ENCODE assay signal across 17 cellular contexts in the genomic region with DNA sequence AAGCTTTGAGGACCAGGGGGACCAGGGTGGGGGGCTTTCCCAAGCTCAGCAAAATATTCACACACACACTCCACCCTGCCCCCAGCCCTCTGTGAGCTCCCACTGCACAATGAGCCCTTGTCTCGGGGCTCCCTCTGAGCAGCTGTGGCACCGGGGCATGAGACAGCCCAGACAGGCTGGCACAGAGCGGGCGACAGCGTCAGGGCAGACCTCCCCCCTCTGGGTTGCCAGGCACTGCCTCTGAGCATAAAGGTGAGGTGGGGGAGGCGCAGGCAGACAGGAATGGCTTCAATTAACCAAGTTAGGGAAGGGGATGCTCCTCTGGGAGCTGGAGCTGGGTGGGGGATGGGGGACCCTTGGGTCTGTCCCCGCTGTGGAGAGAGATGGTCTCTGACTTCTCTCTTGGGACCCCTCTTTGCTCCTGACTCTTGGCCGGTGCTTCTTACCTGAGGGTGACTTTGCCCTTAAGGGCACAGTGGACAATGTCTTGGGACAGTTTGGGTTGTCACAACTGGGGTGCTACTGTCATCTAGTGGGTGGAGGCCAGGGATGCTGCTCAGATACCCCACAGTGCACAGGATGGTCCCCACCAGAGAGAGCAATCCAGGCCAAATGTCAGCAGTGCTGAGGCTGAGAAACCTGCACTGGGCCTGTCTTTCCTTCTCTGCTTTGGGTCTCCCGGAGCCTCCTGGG. TPM values are rescaled to one million over a fixed set of nuclear protein-coding genes. Genes with fewer than 3 reads are reported as not detected.
DNase-seq lines count a peak whose midpoint lies in the region; ATAC-seq and TF ChIP-seq lines count a peak whose summit lies in the region.
"Had no signal": no experiment of that assay in that cellular context is flagged by ENCODE, and none has a peak within 500 bp of the region (broad histone marks: within the 10 kb centered on the region; RNA-seq: fewer than 3 reads in every experiment).

No MANE protein-coding gene starts in this region.

- H3K4me1 ChIP-seq in MM.1S (ENCODE audit: low read length) = 0 out of 2 replicates have a peak, but pooled peaks cover 5% of the 10 kb centered on the region

- H3K9me2 ChIP-seq in MM.1S (replicated peaks; ENCODE audit: insufficient read depth, low read length) = no peaks in the 10 kb centered on the region

- DNase-seq in GM13977 (ENCODE audit: low spot score) (no peak), SK-N-MC (ENCODE audit: low read depth, low spot score) (no peak), hippocampal formation (lab: John Stamatoyannopoulos, UW) (peak; percentile 91 to 93), sciatic nerve (ENCODE audit: low spot score) (no peak), MM.1S (no peak), COLO668 (lab: John Stamatoyannopoulos, UW; ENCODE audit: unreplicated experiment) (no peak)
- DNase-seq: activated effector memory CD4-positive, alpha-beta T cell treated with Interleukin-2 at 50 U/mL for 16 hours; aorta; cortex of kidney; glutamatergic neuron; NCI-H226; SIG-M5; stimulated activated naive CD8-positive, alpha-beta T cell treated with anti-CD3 and anti-CD28 coated beads, Interleukin-15, amount 100 ng/mL, for 72 hours had no signal

- H3K9ac ChIP-seq in SK-N-MC (ENCODE audit: insufficient read length) = no peak overlapping the region
- no peak overlapping the region for H3K9ac ChIP-seq in MM.1S (ENCODE audit: low read length)

- ATAC-seq in sciatic nerve (peak; percentile 20), GM19397 (IDR thresholded peaks at IDR 0.05; ENCODE audit: unreplicated experiment) (no peak), HG03469 (IDR thresholded peaks at IDR 0.05; ENCODE audit: unreplicated experiment) (no peak)
- ATAC-seq: stimulated activated naive CD8-positive, alpha-beta T cell treated with anti-CD3 and anti-CD28 coated beads, Interleukin-15, amount 100 ng/mL, for 72 hours had no signal

- no peaks in the 10 kb centered on the region for H3F3A ChIP-seq in MM.1S (ENCODE audit: insufficient read depth, low read length)

- no peaks in the 10 kb centered on the region for H3K79me2 ChIP-seq in MM.1S (ENCODE audit: low read length)

- H3K4me3 ChIP-seq in SK-N-MC (no peak overlapping the region), MM.1S (ENCODE audit: low read length) (no peak overlapping the region)

- H3K27me3 ChIP-seq in MM.1S (replicated peaks; ENCODE audit: insufficient read depth, low read length) = peaks cover 48% of the 10 kb centered on the region

- in situ Hi-C loops in GM13977 (cut with MboI; ENCODE audit: low pct_unique_long_range_greater_than_20kb, low sequenced_read_pairs, unreplicated experiment) = no loop called here

- H3K36me3 ChIP-seq in SK-N-MC (ENCODE audit: insufficient read depth, low read length) = peaks cover 12% of the 10 kb centered on the region; the same call in 1 of the 2 replicates
- no peaks in the 10 kb centered on the region for H3K36me3 ChIP-seq in MM.1S (replicated peaks; ENCODE audit: insufficient read depth, low read length)

- H2AFZ ChIP-seq in MM.1S (ENCODE audit: low read length) = no peak overlapping the region

- no peaks in the 10 kb centered on the region for H4K20me1 ChIP-seq in MM.1S (ENCODE audit: insufficient read depth, low read length)

- TF ChIP-seq CTCF in GM13977 (IDR thresholded peaks at IDR 0.05; ENCODE audit: extremely low read depth, insufficient read depth, missing control alignments) (peak; percentile 5), MM.1S (IDR thresholded peaks at IDR 0.05; ENCODE audit: low read length) (no peak)

- H3K4me2 ChIP-seq in MM.1S (ENCODE audit: low read depth, low read length) = no peak overlapping the region

- intact Hi-C loops in sciatic nerve (cut with DNase I) = no loop called here

- peak overlapping the region; percentile 60 for H3K27ac ChIP-seq in SK-N-MC
- no peak overlapping the region for H3K27ac ChIP-seq in MM.1S (ENCODE audit: low read length)
- H3K27ac ChIP-seq: epithelial cell of prostate had no signal

- no peaks in the 10 kb centered on the region for H3K9me3 ChIP-seq in SK-N-MC (ENCODE audit: low read depth, low read length)
- no peaks in the 10 kb centered on the region for H3K9me3 ChIP-seq in MM.1S (replicated peaks; ENCODE audit: insufficient read depth, low read length)

RNA-seq across cellular contexts. Expression of gene LYL1, which starts 30.3 kb away (rescaled TPM):
- 20.2 TPM for total RNA-seq in sciatic nerve
- total RNA-seq: osteocyte had no signal

RNA-seq across cellular contexts. Expression of gene TRMT1, which starts 44.2 kb away (rescaled TPM):
- 34.7 TPM for total RNA-seq in sciatic nerve

RNA-seq across cellular contexts. Expression of gene NACC1, which starts 45.7 kb away (rescaled TPM):
- total RNA-seq in sciatic nerve = 30.7 TPM

Comparison
In these comparisons a context has a peak if more than half of its experiments do, and no peak if none do; other contexts are left out.
1. DNase-seq: peak in hippocampal formation (2 of 2); none in GM13977 (single experiment), SK-N-MC (single experiment), sciatic nerve (single experiment), MM.1S (single experiment) and COLO668 (single experiment).